In genomic region chr1:149792912-149793521, GRCh38 we compare ENCODE assay signal across 8 cellular contexts. TPM values are rescaled to one million over a fixed set of nuclear protein-coding genes. Genes with fewer than 3 reads are reported as not detected.
A peak's percentile ranks its signal among the peaks of the same experiment; 100 is the strongest.
DNase-seq lines count a peak whose midpoint lies in the region; ATAC-seq, FAIRE-seq and TF ChIP-seq lines count a peak whose summit lies in the region.
"Not testable (repeated sequence)": the region's sequence is repeated elsewhere in the genome, so short reads cannot be mapped to it uniquely, and the experiment has no call there.

No MANE protein-coding gene starts in this region.

- H3K36me3 Mint-ChIP-seq in T-helper 2 cell treated with Interferon-gamma antibody and Interleukin-4, amounts not matched to agents 5 μg/mL and 100 μg/mL, for 36 hours (ENCODE audit: low read depth), result not testable (repeated sequence)

- TF ChIP-seq CTCF in upper lobe of left lung (IDR thresholded peaks at IDR 0.05), result peak; percentile 74 to 92 (median 86)

- not testable (repeated sequence) for H3K9me3 ChIP-seq in upper lobe of left lung

- H3K27ac ChIP-seq in rectal smooth muscle tissue (ENCODE audit: low read depth, low read length), result peak overlapping the region; percentile 66
- peak overlapping the region; percentile 42 to 92 (median 82) for H3K27ac ChIP-seq in upper lobe of left lung

- not testable (repeated sequence) for H3K27me3 ChIP-seq in rectal smooth muscle tissue (ENCODE audit: control insufficient read depth, insufficient read depth, low read length); upper lobe of left lung

- H3K4me3 Mint-ChIP-seq in T-helper 2 cell treated with Interferon-gamma antibody and Interleukin-4, amounts not matched to agents 5 μg/mL and 100 μg/mL, for 36 hours, result peak overlapping the region; percentile 46

- WGBS in upper lobe of left lung, 2 donors, result 18 to 20% methylated on average over 1 to 5 of the region's 52 CpGs

- peak overlapping the region; percentile 52 for H3K4me3 ChIP-seq in rectal smooth muscle tissue (ENCODE audit: low read length)
- H3K4me3 ChIP-seq in upper lobe of left lung, result peak overlapping the region in 3 of 4 donors; percentile 51 to 66 (median 62)

- not testable (repeated sequence) for H3K27me3 Mint-ChIP-seq in T-helper 2 cell treated with Interferon-gamma antibody and Interleukin-4, amounts not matched to agents 5 μg/mL and 100 μg/mL, for 36 hours (ENCODE audit: low read depth)

- H3K36me3 ChIP-seq in rectal smooth muscle tissue (ENCODE audit: control insufficient read depth, insufficient read depth, low read length); upper lobe of left lung: not testable (repeated sequence)

- TF ChIP-seq POLR2A in GM12891 (IDR thresholded peaks at IDR 0.05; ENCODE audit: low read depth, low read length), result not testable (repeated sequence)
- peak in 1 of 4 donors; percentile 43 for TF ChIP-seq POLR2A in upper lobe of left lung (IDR thresholded peaks at IDR 0.05)

- TF ChIP-seq EP300 in upper lobe of left lung (IDR thresholded peaks at IDR 0.05), result not testable (repeated sequence)

- H3K9ac ChIP-seq in rectal smooth muscle tissue (ENCODE audit: low read length), result not testable (repeated sequence)

- not testable (repeated sequence) for H3K4me1 ChIP-seq in rectal smooth muscle tissue (ENCODE audit: control insufficient read depth, insufficient read depth, low read length); upper lobe of left lung

- not testable (repeated sequence) for FAIRE-seq in GM12891 (lab: Jason Lieb, UNC)

- peak; percentile 90 for ATAC-seq in HG02798 (IDR thresholded peaks at IDR 0.05; ENCODE audit: poor library complexity, unreplicated experiment)
- peak; percentile 97 for ATAC-seq in upper lobe of left lung (ENCODE audit: low FRiP score in 2 of 2)

- not testable (repeated sequence) for H3K9me3 Mint-ChIP-seq in T-helper 2 cell treated with Interferon-gamma antibody and Interleukin-4, amounts not matched to agents 5 μg/mL and 100 μg/mL, for 36 hours

- H3K4me1 Mint-ChIP-seq in T-helper 2 cell treated with Interferon-gamma antibody and Interleukin-4, amounts not matched to agents 5 μg/mL and 100 μg/mL, for 36 hours (ENCODE audit: low read depth), result not testable (repeated sequence)

- not testable (repeated sequence) for H3K27ac Mint-ChIP-seq in T-helper 2 cell treated with Interferon-gamma antibody and Interleukin-4, amounts not matched to agents 5 μg/mL and 100 μg/mL, for 36 hours

- peak; percentile 67 for DNase-seq in GM12891 (ENCODE audit: insufficient read length, low spot score)
- DNase-seq in NCI-H128 (lab: John Stamatoyannopoulos, UW; ENCODE audit: unreplicated experiment), result peak; percentile 23
- DNase-seq in T-helper 2 cell treated with Interferon-gamma antibody and Interleukin-4, amounts not matched to agents 5 μg/mL and 100 μg/mL, for 36 hours (ENCODE audit: low spot score), result peak; percentile 82
- peak in 54 of 58 donors; percentile 2 to 77 (median 40) for DNase-seq in anterior cingulate cortex (lab: John Stamatoyannopoulos, UW)
- DNase-seq in hepatic stellate cell (ENCODE audit: low spot score), result peak; percentile 13
- DNase-seq in upper lobe of left lung, result peak; percentile 79 to 96

RNA-seq across cellular contexts. Expression of gene FCGR1A, which starts 10.5 kb away (rescaled TPM):
- polyA plus RNA-seq in GM12891 (2012; ENCODE audit: low read depth, missing spikeins), result not detected
- total RNA-seq in upper lobe of left lung, result 10 to 100 TPM; 12.8 to 52.7 (median 26.3) TPM

Comparison
In these comparisons a context has a peak if more than half of its experiments do, and no peak if none do; other contexts are left out.
1. Peak in every context shown above with its lines: DNase-seq, ATAC-seq, H3K4me3 ChIP-seq and H3K27ac ChIP-seq.
2. DNase-seq: peak in every context shown above with its lines; median percentile 88 in upper lobe of left lung; 82 in T-helper 2 cell treated with Interferon-gamma antibody and Interleukin-4, amounts not matched to agents 5 μg/mL and 100 μg/mL, for 36 hours; 67 in GM12891; 40 in anterior cingulate cortex; 23 in NCI-H128; 13 in hepatic stellate cell.